In the genomic region with DNA sequence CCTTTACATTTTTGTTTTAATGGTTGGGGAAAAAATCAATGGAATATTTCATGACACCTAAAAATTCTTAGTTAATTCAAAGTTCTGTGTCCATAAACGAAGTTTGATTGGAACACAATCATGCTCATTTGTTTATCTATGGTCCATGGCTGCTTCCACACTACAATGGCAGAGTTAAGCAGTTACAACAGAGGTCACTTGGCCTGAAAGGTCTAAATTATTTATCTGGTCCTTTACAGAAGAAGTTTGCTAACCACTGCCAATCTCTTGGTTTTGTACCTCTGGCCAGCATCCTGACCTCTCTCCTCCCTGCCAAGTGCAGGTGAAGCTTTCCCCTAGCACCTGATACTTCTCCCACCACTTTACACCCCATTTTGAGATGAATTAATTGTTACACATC, we compare ENCODE assay signal across 26 cellular contexts.
"Had no signal": no experiment of that assay in that cellular context is flagged by ENCODE, and none has a peak within 500 bp of the region (broad histone marks: within the 10 kb centered on the region; RNA-seq: fewer than 3 reads in every experiment).

No MANE protein-coding gene starts in this region.

- ATAC-seq: activated CD4-positive, alpha-beta T cell treated with anti-CD3 and anti-CD28 coated beads for 36 hours; activated T-cell treated with anti-CD3 and anti-CD28 coated beads, Interleukin-2, amount 50 U/mL, for 4 hours; effector memory CD8-positive, alpha-beta T cell; esophagus mucosa; gastrocnemius medialis had no signal

- H3K4me3 ChIP-seq: colonic mucosa, dorsolateral prefrontal cortex, gastrocnemius medialis, sigmoid colon, smooth muscle cell, thoracic aorta had no signal

- H3K27ac ChIP-seq: colonic mucosa, dorsolateral prefrontal cortex, gastrocnemius medialis, sigmoid colon, thoracic aorta had no signal

- H3K36me3 ChIP-seq: colonic mucosa, gastrocnemius medialis, sigmoid colon, thoracic aorta had no signal

- H3K4me3 Mint-ChIP-seq: activated CD4-positive, alpha-beta T cell treated with anti-CD3 and anti-CD28 coated beads for 36 hours; activated naive CD4-positive, alpha-beta T cell treated with anti-CD3 and anti-CD28 coated beads, Interleukin-2, amount 10 ng/mL, durations not matched to agents 7 days and 5 days; activated T-cell treated with anti-CD3 and anti-CD28 coated beads, Interleukin-2, amount 50 U/mL, for 4 hours; effector memory CD8-positive, alpha-beta T cell; neural crest cell; type B pancreatic cell had no signal

- H3K4me1 ChIP-seq: colonic mucosa had no signal

- DNase-seq: activated CD4-positive, alpha-beta T cell treated with anti-CD3 and anti-CD28 coated beads for 36 hours; activated CD4-positive, alpha-beta T cell treated with anti-CD3 and anti-CD28 coated beads, Interleukin-2, amount 50 U/mL, for 4 hours; activated CD8-positive, alpha-beta memory T cell treated with anti-CD3 and anti-CD28 coated beads for 24 hours; activated CD8-positive, alpha-beta memory T cell treated with anti-CD3 and anti-CD28 coated beads, Interleukin-2, amount 50 U/mL, for 4 hours; activated effector memory CD4-positive, alpha-beta T cell treated with Interleukin-2 at 50 U/mL for 16 hours; activated naive CD4-positive, alpha-beta T cell treated with anti-CD3 and anti-CD28 coated beads, Interleukin-2, amount 10 ng/mL, durations not matched to agents 7 days and 5 days; activated T-cell treated with anti-CD3 and anti-CD28 coated beads, Interleukin-2, amount 50 U/mL, for 4 hours; amygdala; colonic mucosa; dorsolateral prefrontal cortex; effector memory CD8-positive, alpha-beta T cell; gastrocnemius medialis; hypothalamus; posterior cingulate gyrus; sigmoid colon; stimulated activated CD4-positive, alpha-beta T cell treated with anti-CD3 and anti-CD28 coated beads, Interleukin-15, amount 100 ng/mL, for 24 hours; stimulated activated naive CD4-positive, alpha-beta T cell; T-helper 9 cell had no signal

- H3K27me3 ChIP-seq: colonic mucosa, dorsolateral prefrontal cortex, gastrocnemius medialis, sigmoid colon had no signal

- H3K27ac Mint-ChIP-seq: activated CD4-positive, alpha-beta T cell treated with anti-CD3 and anti-CD28 coated beads for 36 hours; activated naive CD4-positive, alpha-beta T cell treated with anti-CD3 and anti-CD28 coated beads, Interleukin-2, amount 10 ng/mL, durations not matched to agents 7 days and 5 days; effector memory CD8-positive, alpha-beta T cell; type B pancreatic cell had no signal

- FAIRE-seq: bronchial epithelial cell, endothelial cell of umbilical vein, islet of Langerhans had no signal

- H3K9me3 ChIP-seq: colonic mucosa, gastrocnemius medialis, sigmoid colon, thoracic aorta had no signal

- H3K27me3 Mint-ChIP-seq: activated CD4-positive, alpha-beta T cell treated with anti-CD3 and anti-CD28 coated beads for 36 hours; activated naive CD4-positive, alpha-beta T cell treated with anti-CD3 and anti-CD28 coated beads, Interleukin-2, amount 10 ng/mL, durations not matched to agents 7 days and 5 days; effector memory CD8-positive, alpha-beta T cell; type B pancreatic cell had no signal

- H3K36me3 Mint-ChIP-seq: type B pancreatic cell had no signal

- H3K9me3 Mint-ChIP-seq: activated T-cell treated with anti-CD3 and anti-CD28 coated beads, Interleukin-2, amount 50 U/mL, for 4 hours; effector memory CD8-positive, alpha-beta T cell had no signal

- H3K4me2 ChIP-seq: smooth muscle cell had no signal
